19 cellular contexts compared by ENCODE assay signal in the genomic region with DNA sequence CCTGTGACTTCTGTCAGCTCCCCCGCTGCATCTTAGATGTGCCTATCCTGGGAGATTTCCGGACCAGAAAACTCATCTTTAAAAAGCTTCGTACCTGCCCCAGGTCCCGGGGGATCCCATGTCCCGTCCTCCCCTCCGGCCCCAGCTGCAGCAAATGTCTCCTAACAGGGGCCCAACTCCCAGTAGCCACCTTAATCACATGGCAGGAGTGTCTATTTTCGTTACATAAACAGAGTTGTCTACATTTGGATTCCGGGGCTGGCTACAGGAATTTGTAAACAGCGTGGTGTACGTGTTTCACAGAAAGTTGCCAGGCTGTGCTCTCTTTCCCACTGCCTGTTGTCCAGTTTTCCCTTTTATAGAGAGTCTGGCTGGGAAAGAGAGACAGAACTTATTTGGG. TPM values are rescaled to one million over a fixed set of nuclear protein-coding genes. Genes with fewer than 3 reads are reported as not detected.
DNase-seq lines count a peak whose midpoint lies in the region; ATAC-seq and TF ChIP-seq lines count a peak whose summit lies in the region.
"Had no signal": no experiment of that assay in that cellular context is flagged by ENCODE, and none has a peak within 500 bp of the region (broad histone marks: within the 10 kb centered on the region; RNA-seq: fewer than 3 reads in every experiment).

No MANE protein-coding gene starts in this region.

- peak overlapping the region; percentile 35 for H3K4me2 ChIP-seq in GM23248 (ENCODE audit: unreplicated experiment)

- H3K27ac ChIP-seq in GM23248 (no peak overlapping the region), endodermal cell (ENCODE audit: low read depth, low read length) (no peak overlapping the region), stomach smooth muscle (ENCODE audit: low read length) (peak overlapping the region; percentile 69)
- H3K27ac ChIP-seq: neutrophil, suprapubic skin had no signal

- ATAC-seq in HG02571 (IDR thresholded peaks at IDR 0.05; ENCODE audit: unreplicated experiment), result no peak

- peaks cover 3% of the 10 kb centered on the region; the same call in 1 of the 2 replicates for H3K27me3 ChIP-seq in GM23248 (replicated peaks; ENCODE audit: insufficient read depth)
- no peaks in the 10 kb centered on the region for H3K27me3 ChIP-seq in endodermal cell (ENCODE audit: control insufficient read depth, insufficient read depth, low read length, poor library complexity, severe bottlenecking)
- H3K27me3 ChIP-seq in stomach smooth muscle (ENCODE audit: control insufficient read depth in 1 of 2, insufficient read depth in 2 of 2, low read length in 2 of 2), result no peaks in the 10 kb centered on the region
- H3K27me3 ChIP-seq: BE2C, MG63, suprapubic skin had no signal

- no peak for TF ChIP-seq CTCF in endodermal cell (conservative IDR thresholded peaks at IDR 0.05)

- no peaks in the 10 kb centered on the region for H3K36me3 Mint-ChIP-seq in endodermal cell (ENCODE audit: low read depth)
- H3K36me3 Mint-ChIP-seq: activated CD4-positive, alpha-beta memory T cell treated with anti-CD3 and anti-CD28 coated beads for 36 hours had no signal

- peaks cover 12% of the 10 kb centered on the region for H3K4me1 ChIP-seq in GM23248 (ENCODE audit: insufficient read depth)
- no peaks in the 10 kb centered on the region for H3K4me1 ChIP-seq in endodermal cell (ENCODE audit: control insufficient read depth, insufficient read depth, low read length)
- H3K4me1 ChIP-seq in stomach smooth muscle (ENCODE audit: control insufficient read depth, insufficient read depth, low read length), result peaks cover 36% of the 10 kb centered on the region
- H3K4me1 ChIP-seq: BE2C, suprapubic skin had no signal

- H3K9ac ChIP-seq in GM23248 (no peak overlapping the region), endodermal cell (ENCODE audit: extremely low read depth, low read length, poor library complexity, severe bottlenecking) (no peak overlapping the region), stomach smooth muscle (ENCODE audit: low read length in 2 of 2) (no peak overlapping the region)

- 0 out of 2 replicates have a peak, but pooled peaks cover 3% of the 10 kb centered on the region for H3F3A ChIP-seq in GM23248 (ENCODE audit: insufficient read depth)

- H3K4me3 ChIP-seq in GM23248 (no peak overlapping the region), endodermal cell (ENCODE audit: low read length) (no peak overlapping the region), stomach smooth muscle (ENCODE audit: low read length in 2 of 2) (peak overlapping the region in 1 of 2 donors; percentile 35)
- H3K4me3 ChIP-seq: MG63, suprapubic skin had no signal

- in situ Hi-C loops in GM23248 (cut with MboI), result no loop called here

- peak overlapping the region; percentile 70 for H2AFZ ChIP-seq in GM23248

- peak; percentile 26 for DNase-seq in GM23248
- DNase-seq in endodermal cell, result peak; percentile 22
- peak; percentile 33 for DNase-seq in left kidney (ENCODE audit: low read depth, low spot score)
- DNase-seq in NCI-H1105 treated with DMSO at 0.1 percent for 48 hours (lab: John Stamatoyannopoulos, UW), result no peak
- no peak for DNase-seq in NCI-H2227 (lab: John Stamatoyannopoulos, UW; ENCODE audit: unreplicated experiment)
- no peak for DNase-seq in activated gamma-delta T cell (lab: John Stamatoyannopoulos, UW)
- DNase-seq: activated CD4-positive, alpha-beta memory T cell treated with anti-CD3 and anti-CD28 coated beads for 36 hours; BE2C; mammary epithelial cell; MG63; NCI-H2081 treated with DMSO at 0.1 percent for 48 hours; NK-92 treated with Interleukin-12 subunit alpha and Interleukin-12 subunit beta, amount 100 ng/mL, for 24 hours; SHP77 treated with DMSO at 0.1 percent for 48 hours had no signal

- H3K9me3 ChIP-seq in GM23248 (ENCODE audit: low read depth), result no peaks in the 10 kb centered on the region
- no peaks in the 10 kb centered on the region for H3K9me3 ChIP-seq in endodermal cell (ENCODE audit: control insufficient read depth, low read length)
- H3K9me3 ChIP-seq in stomach smooth muscle (ENCODE audit: control insufficient read depth in 2 of 2, low read length in 2 of 2), result no peaks in the 10 kb centered on the region
- H3K9me3 ChIP-seq: BE2C, MG63, neutrophil, suprapubic skin had no signal

- no peaks in the 10 kb centered on the region for H3K4me1 Mint-ChIP-seq in endodermal cell

- H3K4me3 Mint-ChIP-seq in endodermal cell, result no peak overlapping the region
- H3K4me3 Mint-ChIP-seq: activated CD4-positive, alpha-beta memory T cell treated with anti-CD3 and anti-CD28 coated beads for 36 hours had no signal

- H3K9me2 ChIP-seq in GM23248 (ENCODE audit: insufficient read depth), result no peaks in the 10 kb centered on the region

- 29 to 41% methylated on average over 10 of the region's 10 CpGs for WGBS in GM23248 (ENCODE audit: low coverage in 1 of 2, low lambda C conversion rate in 2 of 2, missing lambda C conversion rate in 2 of 2), 2 experiments
- WGBS in endodermal cell (ENCODE audit: insufficient coverage in 1 of 2, insufficient read length in 1 of 2), 2 experiments, result 92 to 94% methylated on average over 9 to 10 of the region's 10 CpGs

- H3K36me3 ChIP-seq in GM23248 (ENCODE audit: low read depth) (no peaks in the 10 kb centered on the region), endodermal cell (ENCODE audit: control insufficient read depth, insufficient read depth, low read length) (no peaks in the 10 kb centered on the region), stomach smooth muscle (ENCODE audit: control insufficient read depth in 2 of 2, insufficient read depth in 2 of 2, low read length in 2 of 2) (no peaks in the 10 kb centered on the region)
- H3K36me3 ChIP-seq: BE2C, MG63, neutrophil, suprapubic skin had no signal

- no peak overlapping the region for H3K27ac Mint-ChIP-seq in endodermal cell
- H3K27ac Mint-ChIP-seq: activated CD4-positive, alpha-beta memory T cell treated with anti-CD3 and anti-CD28 coated beads for 36 hours; activated T-helper 2 cell treated with anti-CD3 and anti-CD28 coated beads, Interferon-gamma antibody, Interleukin-2, Interleukin-4, amounts not matched to agents 10 μg/mL and 5 μg/mL and 100 μg/mL, durations not matched to agents 14 hours and 24 hours and 36 hours had no signal

- H4K20me1 ChIP-seq in GM23248 (ENCODE audit: insufficient read depth), result no peaks in the 10 kb centered on the region

- H3K9me3 Mint-ChIP-seq in endodermal cell, result peaks cover 2% of the 10 kb centered on the region
- H3K9me3 Mint-ChIP-seq: activated CD4-positive, alpha-beta memory T cell treated with anti-CD3 and anti-CD28 coated beads for 36 hours; activated T-helper 2 cell treated with anti-CD3 and anti-CD28 coated beads, Interferon-gamma antibody, Interleukin-2, Interleukin-4, amounts not matched to agents 10 μg/mL and 5 μg/mL and 100 μg/mL, durations not matched to agents 14 hours and 24 hours and 36 hours had no signal

- H3K27me3 Mint-ChIP-seq in endodermal cell (ENCODE audit: insufficient read depth), result peaks cover 2% of the 10 kb centered on the region

- H3K79me2 ChIP-seq in GM23248 (ENCODE audit: insufficient read depth), result no peaks in the 10 kb centered on the region

RNA-seq across cellular contexts. Expression of gene KCNE2, which starts 17.9 kb away (rescaled TPM):
- not detected in 2 replicates for total RNA-seq in GM23248 (2014; rRNA removed; shearing (Covaris generic))
- 0.23 and 0.33 TPM in 2 replicates for polyA plus RNA-seq in GM23248 (2016; fragmentation: Nextera tagmentation; extraction: Ambion mirVana)
- 1 to 10 TPM in 1 of 2 donors, under 1 TPM in 1; 0.59 to 3.8 TPM for total RNA-seq in endodermal cell
- 0.50 TPM for polyA plus RNA-seq in endodermal cell (2013, experiment 1 of 2)
- 0.70 TPM for polyA plus RNA-seq in endodermal cell (2013, experiment 2 of 2)
- total RNA-seq: activated CD4-positive, alpha-beta memory T cell treated with anti-CD3 and anti-CD28 coated beads for 36 hours; activated T-helper 2 cell treated with anti-CD3 and anti-CD28 coated beads, Interferon-gamma antibody, Interleukin-2, Interleukin-4, amounts not matched to agents 10 μg/mL and 5 μg/mL and 100 μg/mL, durations not matched to agents 14 hours and 24 hours and 36 hours; endothelial cell of umbilical vein; suprapubic skin had no signal
- polyA plus RNA-seq: endothelial cell of umbilical vein, mammary epithelial cell had no signal

RNA-seq across cellular contexts. Expression of gene SMIM11, which starts 29.4 kb away (rescaled TPM):
- total RNA-seq in GM23248 (2014; rRNA removed; shearing (Covaris generic)), result 15.5 and 18.3 TPM in 2 replicates
- 6.8 and 8.8 TPM in 2 replicates for polyA plus RNA-seq in GM23248 (2016; fragmentation: Nextera tagmentation; extraction: Ambion mirVana)
- total RNA-seq in endodermal cell, result 10 to 100 TPM in 1 of 2 donors, 1 to 10 TPM in 1; 2.4 to 10.5 TPM
- 7.2 TPM for polyA plus RNA-seq in endodermal cell (2013, experiment 1 of 2)
- polyA plus RNA-seq in endodermal cell (2013, experiment 2 of 2), result 18.5 TPM

Comparison
In these comparisons a context has a peak if more than half of its experiments do, and no peak if none do; other contexts are left out.
1. DNase-seq: peak in GM23248 (single experiment), endodermal cell (single experiment) and left kidney (single experiment); none in NCI-H1105 treated with DMSO at 0.1 percent for 48 hours (single experiment), NCI-H2227 (single experiment) and activated gamma-delta T cell (single experiment).